In genomic region chr1:65980241-65980640, GRCh38 we compare ENCODE assay signal across 18 cellular contexts.
A peak's percentile ranks its signal among the peaks of the same experiment; 100 is the strongest.
DNase-seq lines count a peak whose midpoint lies in the region; ATAC-seq, FAIRE-seq and TF ChIP-seq lines count a peak whose summit lies in the region.
"Had no signal": no experiment of that assay in that cellular context is flagged by ENCODE, and none has a peak within 500 bp of the region (broad histone marks: within the 10 kb centered on the region; RNA-seq: fewer than 3 reads in every experiment).

No MANE protein-coding gene starts in this region.

- H3K4me1 ChIP-seq in A549 (peaks cover 27% of the 10 kb centered on the region), Karpas-422 (ENCODE audit: low read length) (no peaks in the 10 kb centered on the region)
- H3K4me1 ChIP-seq in CD8-positive, alpha-beta T cell (ENCODE audit: insufficient read depth, low read length): no peaks in the 10 kb centered on the region

- H3K27me3 ChIP-seq in neural cell (ENCODE audit: insufficient read depth, low read depth, low read length) (no peaks in the 10 kb centered on the region), Karpas-422 (ENCODE audit: low read length) (no peaks in the 10 kb centered on the region)
- no peaks in the 10 kb centered on the region for H3K27me3 ChIP-seq in CD8-positive, alpha-beta T cell (ENCODE audit: insufficient read depth, low read length)
- H3K27me3 ChIP-seq: BLaER1 treated with 17β-estradiol and CSF1 and Interleukin-3, amounts not matched to agents 10 nM and 100 nM had no signal

- H3K4me3 Mint-ChIP-seq in chondrocyte (ENCODE audit: unreplicated experiment): no peak overlapping the region
- no peak overlapping the region for H3K4me3 Mint-ChIP-seq in CD8-positive, alpha-beta T cell
- H3K4me3 Mint-ChIP-seq: CD4-positive, CD25-positive, alpha-beta regulatory T cell had no signal

- no peak overlapping the region for H2AFZ ChIP-seq in neural cell (ENCODE audit: low read depth, low read length)
- no peak overlapping the region for H2AFZ ChIP-seq in Karpas-422 (ENCODE audit: low read length)
- H2AFZ ChIP-seq: GM23248 had no signal

- H4K20me1 ChIP-seq in neural cell (ENCODE audit: insufficient read depth) (no peaks in the 10 kb centered on the region), Karpas-422 (ENCODE audit: insufficient read depth, low read depth, low read length) (no peaks in the 10 kb centered on the region)
- H4K20me1 ChIP-seq: BLaER1 treated with 17β-estradiol and CSF1 and Interleukin-3, amounts not matched to agents 10 nM and 100 nM had no signal

- peaks cover 5% of the 10 kb centered on the region for H3K36me3 Mint-ChIP-seq in chondrocyte (ENCODE audit: low read depth)
- peaks cover 4% of the 10 kb centered on the region for H3K36me3 Mint-ChIP-seq in CD8-positive, alpha-beta T cell
- H3K36me3 Mint-ChIP-seq: CD4-positive, CD25-positive, alpha-beta regulatory T cell had no signal

- no peaks in the 10 kb centered on the region for H3K27me3 Mint-ChIP-seq in chondrocyte (ENCODE audit: low read depth)
- H3K27me3 Mint-ChIP-seq in CD8-positive, alpha-beta T cell (ENCODE audit: low read depth): peaks cover 19% of the 10 kb centered on the region

- POLR2A ChIA-PET in A549 (lab: Yijun Ruan, JAX): no interaction called here
- POLR2A ChIA-PET in CD8-positive, alpha-beta T cell (lab: Charles Lee): no interaction called here

- peaks cover 7% of the 10 kb centered on the region for H3K9me3 Mint-ChIP-seq in chondrocyte (ENCODE audit: low read depth)
- peaks cover 5% of the 10 kb centered on the region for H3K9me3 Mint-ChIP-seq in CD8-positive, alpha-beta T cell

- TF ChIP-seq EP300 in A549 (IDR thresholded peaks at IDR 0.05) (no peak), neural cell (conservative IDR thresholded peaks at IDR 0.05; ENCODE audit: poor library complexity, severe bottlenecking) (no peak)

- H3K36me3 ChIP-seq in neural cell (ENCODE audit: insufficient read depth, low read length): no peaks in the 10 kb centered on the region
- H3K36me3 ChIP-seq in CD8-positive, alpha-beta T cell (ENCODE audit: insufficient read depth, low read length): no peaks in the 10 kb centered on the region
- no peaks in the 10 kb centered on the region for H3K36me3 ChIP-seq in Karpas-422 (ENCODE audit: insufficient read depth, low read length)
- H3K36me3 ChIP-seq: BLaER1 treated with 17β-estradiol and CSF1 and Interleukin-3, amounts not matched to agents 10 nM and 100 nM had no signal

- ATAC-seq in A549 (no peak), GM19463 (IDR thresholded peaks at IDR 0.05; ENCODE audit: unreplicated experiment) (no peak)
- no peak for ATAC-seq in CD8-positive, alpha-beta T cell
- ATAC-seq: HCT116 had no signal

- H3K9me2 ChIP-seq in neural cell (ENCODE audit: insufficient read depth, low read length) (no peaks in the 10 kb centered on the region), Karpas-422 (replicated peaks; ENCODE audit: insufficient read depth, low read length) (no peaks in the 10 kb centered on the region)

- DNase-seq in A549 (ENCODE audit: low read depth in 1 of 2, low spot score in 1 of 2) (no peak), chondrocyte (ENCODE audit: low spot score) (no peak), inferior parietal cortex (ENCODE audit: extremely low spot score) (peak; percentile 55), Karpas-422 (no peak), DMS79 treated with DMSO at 0.1 percent for 48 hours (lab: John Stamatoyannopoulos, UW) (no peak)
- DNase-seq in CD8-positive, alpha-beta T cell: no peak
- DNase-seq: Calu3; CD4-positive, CD25-positive, alpha-beta regulatory T cell; DMS 273 treated with DMSO at 0.1 percent for 48 hours; GM23248 had no signal

- no peak overlapping the region for H3K4me3 ChIP-seq in A549
- peak overlapping the region; percentile 27 for H3K4me3 ChIP-seq in neural cell (ENCODE audit: low read length)
- H3K4me3 ChIP-seq in CD8-positive, alpha-beta T cell (ENCODE audit: low read depth, low read length): no peak overlapping the region
- H3K4me3 ChIP-seq in Karpas-422 (ENCODE audit: low read length): no peak overlapping the region
- H3K4me3 ChIP-seq: BLaER1 treated with 17β-estradiol and CSF1 and Interleukin-3, amounts not matched to agents 10 nM and 100 nM; GM23248 had no signal

- H3K27ac ChIP-seq in A549 (peak overlapping the region; percentile 61 to 89; a peak in 3 of 6 replicates), neural cell (ENCODE audit: low read length) (peak overlapping the region; percentile 49), Karpas-422 (ENCODE audit: low read length) (no peak overlapping the region)
- no peak overlapping the region for H3K27ac ChIP-seq in CD8-positive, alpha-beta T cell (ENCODE audit: low read depth, low read length)
- H3K27ac ChIP-seq: 22Rv1; BLaER1 treated with 17β-estradiol and CSF1 and Interleukin-3, amounts not matched to agents 10 nM and 100 nM; GM23248 had no signal

- no peaks in the 10 kb centered on the region for H3K79me2 ChIP-seq in neural cell (replicated peaks; ENCODE audit: insufficient read depth, low read length)
- no peaks in the 10 kb centered on the region for H3K79me2 ChIP-seq in Karpas-422 (ENCODE audit: low read length)

- TF ChIP-seq POLR2A in A549 (IDR thresholded peaks at IDR 0.05; ENCODE audit: low read length): no peak

- H3K9ac ChIP-seq in neural cell (ENCODE audit: low read length) (no peak overlapping the region), Karpas-422 (ENCODE audit: low read length) (no peak overlapping the region)
- H3K9ac ChIP-seq: BLaER1 treated with 17β-estradiol and CSF1 and Interleukin-3, amounts not matched to agents 10 nM and 100 nM; GM23248 had no signal

- no peak for TF ChIP-seq CTCF in A549 (IDR thresholded peaks at IDR 0.05)
- no peak for TF ChIP-seq CTCF in chondrocyte (IDR thresholded peaks at IDR 0.05)
- no peak for TF ChIP-seq CTCF in neural cell (IDR thresholded peaks at IDR 0.05; ENCODE audit: poor library complexity, severe bottlenecking)
- no peak for TF ChIP-seq CTCF in CD8-positive, alpha-beta T cell (IDR thresholded peaks at IDR 0.05)

- H3K4me2 ChIP-seq in A549 (no peak overlapping the region), neural cell (ENCODE audit: low read length) (no peak overlapping the region), Karpas-422 (ENCODE audit: low read depth, low read length, poor library complexity, severe bottlenecking) (no peak overlapping the region)
- H3K4me2 ChIP-seq: BLaER1 treated with 17β-estradiol and CSF1 and Interleukin-3, amounts not matched to agents 10 nM and 100 nM had no signal

- no peak for FAIRE-seq in A549 (lab: Jason Lieb, UNC)
- FAIRE-seq: G401.6, GM12892, H54 had no signal

- intact Hi-C loops in CD8-positive, alpha-beta T cell (cut with DNase I, micrococcal nuclease): no loop called here

- CTCF ChIA-PET in A549 (lab: Yijun Ruan, JAX): interaction anchor here (1.1 to 1.7 kb wide), 2 partner anchors 19 to 466 kb away, joined by 3 to 4 read pairs; no protein-coding TSS in a partner anchor
- CTCF ChIA-PET in CD8-positive, alpha-beta T cell (lab: Charles Lee): no interaction called here

- H3K9me3 ChIP-seq in A549 (peaks cover 18% of the 10 kb centered on the region), neural cell (ENCODE audit: low read length) (peaks cover 5% of the 10 kb centered on the region), Karpas-422 (ENCODE audit: low read length) (peaks cover 7% of the 10 kb centered on the region; the same call in 1 of the 2 replicates)
- peaks cover 8% of the 10 kb centered on the region for H3K9me3 ChIP-seq in CD8-positive, alpha-beta T cell (ENCODE audit: low read length)

- TF ChIP-seq RAD21 in A549 (conservative IDR thresholded peaks at IDR 0.05 in 1 of 2, IDR thresholded peaks at IDR 0.05 in 1 of 2) (no peak), neural cell (conservative IDR thresholded peaks at IDR 0.05) (no peak)

- H3F3A ChIP-seq in neural cell (ENCODE audit: insufficient read depth, low read length, poor library complexity, severe bottlenecking): no peaks in the 10 kb centered on the region

- WGBS in A549 (ENCODE audit: missing lambda C conversion rate): 82% methylated on average over 2 of the region's 2 CpGs

- H3K4me1 Mint-ChIP-seq in chondrocyte (ENCODE audit: low read depth): peaks cover 21% of the 10 kb centered on the region
- no peaks in the 10 kb centered on the region for H3K4me1 Mint-ChIP-seq in CD8-positive, alpha-beta T cell (ENCODE audit: low read depth)
- H3K4me1 Mint-ChIP-seq: CD4-positive, CD25-positive, alpha-beta regulatory T cell had no signal

- H3K27ac Mint-ChIP-seq in chondrocyte (ENCODE audit: unreplicated experiment): peak overlapping the region; percentile 2
- H3K27ac Mint-ChIP-seq in CD8-positive, alpha-beta T cell: no peak overlapping the region
- H3K27ac Mint-ChIP-seq: CD4-positive, CD25-positive, alpha-beta regulatory T cell had no signal

TF ChIP-seq in A549, 52 proteins besides CTCF, POLR2A, EP300 and RAD21 (continues in another document):
- no peak for TF ChIP-seq SREBF2 (IDR thresholded peaks at IDR 0.05)
- TF ChIP-seq HEYL (CRISPR knock-in tag; IDR thresholded peaks at IDR 0.05): no peak
- no peak for TF ChIP-seq HDAC2 (IDR thresholded peaks at IDR 0.05)
- TF ChIP-seq RFX5 (IDR thresholded peaks at IDR 0.05): no peak

TF ChIP-seq in neural cell, 6 proteins besides CTCF, POLR2A, EP300 and RAD21 (continues in another document):
- TF ChIP-seq TAF1 (IDR thresholded peaks at IDR 0.05; ENCODE audit: low read depth) (no peak), SMC3 (conservative IDR thresholded peaks at IDR 0.05; ENCODE audit: poor library complexity) (no peak), EZH2 (IDR thresholded peaks at IDR 0.05; ENCODE audit: borderline replicate concordance, insufficient read depth, low read length, poor library complexity, severe bottlenecking) (no peak), POLR2AphosphoS5 (IDR thresholded peaks at IDR 0.05) (no peak), MXI1 (conservative IDR thresholded peaks at IDR 0.05; ENCODE audit: poor library complexity, severe bottlenecking) (no peak)

Comparison
In these comparisons a context has a peak if more than half of its experiments do, and no peak if none do; other contexts are left out.
1. H3K27ac ChIP-seq: peak in A549 (2 of 2) and neural cell (single experiment); none in CD8-positive, alpha-beta T cell (single experiment) and Karpas-422 (single experiment).